In genomic region chrX:21376636-21377035, GRCh38 we compare ENCODE assay signal across 21 cellular contexts. TPM values are rescaled to one million over a fixed set of nuclear protein-coding genes. Genes with fewer than 3 reads are reported as not detected.
DNase-seq lines count a peak whose midpoint lies in the region; ATAC-seq, FAIRE-seq and TF ChIP-seq lines count a peak whose summit lies in the region.
"Had no signal": no experiment of that assay in that cellular context is flagged by ENCODE, and none has a peak within 500 bp of the region (broad histone marks: within the 10 kb centered on the region; RNA-seq: fewer than 3 reads in every experiment).

No MANE protein-coding gene starts in this region.

- H3K9me3 Mint-ChIP-seq in GM23338 (no peaks in the 10 kb centered on the region), astrocyte (ENCODE audit: unreplicated experiment) (no peaks in the 10 kb centered on the region), natural killer cell (no peaks in the 10 kb centered on the region)
- H3K9me3 Mint-ChIP-seq: central memory CD8-positive, alpha-beta T cell; effector memory CD8-positive, alpha-beta T cell had no signal

- H3K4me1 Mint-ChIP-seq in GM23338: peaks cover 28% of the 10 kb centered on the region
- H3K4me1 Mint-ChIP-seq in astrocyte (ENCODE audit: low read depth, unreplicated experiment): no peaks in the 10 kb centered on the region
- no peaks in the 10 kb centered on the region for H3K4me1 Mint-ChIP-seq in natural killer cell
- H3K4me1 Mint-ChIP-seq: central memory CD8-positive, alpha-beta T cell had no signal

- H3K27me3 Mint-ChIP-seq in GM23338 (ENCODE audit: insufficient read depth, low read depth, poor library complexity): peaks cover 6% of the 10 kb centered on the region
- H3K27me3 Mint-ChIP-seq in astrocyte (ENCODE audit: low read depth, unreplicated experiment): no peaks in the 10 kb centered on the region
- peaks cover 5 to 9% of the 10 kb centered on the region in 2 donors for H3K27me3 Mint-ChIP-seq in natural killer cell (ENCODE audit: low read depth in 2 of 2)
- H3K27me3 Mint-ChIP-seq: central memory CD8-positive, alpha-beta T cell had no signal

- H3K9me2 ChIP-seq in GM23338 (ENCODE audit: insufficient read depth): no peaks in the 10 kb centered on the region

- H3K79me2 ChIP-seq in GM23338 (replicated peaks; ENCODE audit: insufficient read depth): peaks cover 64% of the 10 kb centered on the region
- H3K79me2 ChIP-seq in astrocyte (ENCODE audit: insufficient read depth, low read length): no peaks in the 10 kb centered on the region

- H4K20me1 ChIP-seq in GM23338 (replicated peaks; ENCODE audit: insufficient read depth) (no peaks in the 10 kb centered on the region), astrocyte (ENCODE audit: insufficient read depth, low read length) (no peaks in the 10 kb centered on the region)

- H3K4me3 ChIP-seq in GM23338: peak overlapping the region; percentile 67
- H3K4me3 ChIP-seq in astrocyte (ENCODE audit: insufficient read depth, low read depth, low read length): no peak overlapping the region
- H3K4me3 ChIP-seq in right cardiac atrium (ENCODE audit: low read length): no peak overlapping the region
- H3K4me3 ChIP-seq: adrenal gland had no signal

- 83% methylated on average over 2 of the region's 2 CpGs for WGBS in right cardiac atrium

- no peaks in the 10 kb centered on the region for H3K9me3 ChIP-seq in astrocyte (ENCODE audit: insufficient read depth, low read depth, low read length)
- no peaks in the 10 kb centered on the region for H3K9me3 ChIP-seq in right cardiac atrium (ENCODE audit: control insufficient read depth, low read length)
- H3K9me3 ChIP-seq: adrenal gland, upper lobe of left lung had no signal

- no peak for ATAC-seq in GM23338
- no peak for ATAC-seq in natural killer cell
- no peak for ATAC-seq in HG02973 (IDR thresholded peaks at IDR 0.05; ENCODE audit: unreplicated experiment)
- no peak for ATAC-seq in right cardiac atrium
- ATAC-seq: effector memory CD8-positive, alpha-beta T cell had no signal

- H3K36me3 Mint-ChIP-seq in GM23338 (ENCODE audit: low read depth) (no peaks in the 10 kb centered on the region), astrocyte (ENCODE audit: low read depth, unreplicated experiment) (no peaks in the 10 kb centered on the region), natural killer cell (no peaks in the 10 kb centered on the region)

- H3K27ac ChIP-seq in GM23338 (ENCODE audit: low read depth) (no peak overlapping the region), astrocyte (ENCODE audit: low read depth, low read length) (no peak overlapping the region), right cardiac atrium (ENCODE audit: low read length) (no peak overlapping the region)
- H3K27ac ChIP-seq: adrenal gland, upper lobe of left lung, VCaP had no signal

- peak overlapping the region; percentile 76 for H3K4me2 ChIP-seq in GM23338
- no peak overlapping the region for H3K4me2 ChIP-seq in astrocyte (ENCODE audit: low read length)

- DNase-seq in NCI-H748 (lab: John Stamatoyannopoulos, UW; ENCODE audit: unreplicated experiment) (peak; percentile 0), NCI-H748 treated with DMSO at 0.1 percent for 48 hours (lab: John Stamatoyannopoulos, UW) (no peak), GM23338 (ENCODE audit: low spot score) (no peak), astrocyte (ENCODE audit: low read depth) (no peak), natural killer cell (no peak), A172 (ENCODE audit: low spot score) (no peak), right cardiac atrium (no peak)
- DNase-seq: 8988T; adrenal gland; DMS79 treated with DMSO at 0.1 percent for 48 hours; effector memory CD8-positive, alpha-beta T cell; KG1; kidney glomerular epithelial cell; NCI-H1092 treated with DMSO at 0.1 percent for 48 hours; RPMI8226; stimulated activated naive CD4-positive, alpha-beta T cell treated with Interleukin-2 at 50 U/mL for 16 hours; SW 1271; upper lobe of left lung had no signal

- H3K4me1 ChIP-seq in GM23338 (ENCODE audit: insufficient read depth) (peaks cover 24% of the 10 kb centered on the region), astrocyte (ENCODE audit: insufficient read depth, low read length) (peaks cover 5% of the 10 kb centered on the region), right cardiac atrium (ENCODE audit: control insufficient read depth, insufficient read depth, low read length) (no peaks in the 10 kb centered on the region)
- H3K4me1 ChIP-seq: adrenal gland had no signal

- H3K27ac Mint-ChIP-seq in GM23338 (no peak overlapping the region), astrocyte (ENCODE audit: unreplicated experiment) (no peak overlapping the region), natural killer cell (no peak overlapping the region)
- H3K27ac Mint-ChIP-seq: effector memory CD8-positive, alpha-beta T cell had no signal

- H3K4me3 Mint-ChIP-seq in GM23338 (peak overlapping the region; percentile 88), astrocyte (ENCODE audit: unreplicated experiment) (no peak overlapping the region), natural killer cell (peak overlapping the region; percentile 79)
- H3K4me3 Mint-ChIP-seq: effector memory CD8-positive, alpha-beta T cell had no signal

- H3K27me3 ChIP-seq in GM23338 (ENCODE audit: insufficient read depth) (peaks cover 10% of the 10 kb centered on the region), astrocyte (ENCODE audit: insufficient read depth, low read length) (peaks cover 7% of the 10 kb centered on the region), right cardiac atrium (ENCODE audit: control insufficient read depth, insufficient read depth) (no peaks in the 10 kb centered on the region)

- no peaks in the 10 kb centered on the region for H3F3A ChIP-seq in GM23338 (replicated peaks; ENCODE audit: low read depth)

- H3K9ac ChIP-seq in astrocyte (ENCODE audit: low read length): no peak overlapping the region

- no peak overlapping the region for H2AFZ ChIP-seq in GM23338
- no peak overlapping the region for H2AFZ ChIP-seq in astrocyte (ENCODE audit: low read depth, low read length)

- TF ChIP-seq CTCF in GM23338 (conservative IDR thresholded peaks at IDR 0.05; ENCODE audit: low read depth in 2 of 2) (no peak), astrocyte (IDR thresholded peaks at IDR 0.05; ENCODE audit: insufficient read depth, low read depth, low read length) (no peak), natural killer cell (IDR thresholded peaks at IDR 0.05) (no peak)

- peak; percentile 69 for FAIRE-seq in astrocyte (lab: Jason Lieb, UNC)

- no peaks in the 10 kb centered on the region for H3K36me3 ChIP-seq in GM23338 (ENCODE audit: insufficient read depth)
- H3K36me3 ChIP-seq in astrocyte (ENCODE audit: insufficient read depth, low read length): no peaks in the 10 kb centered on the region
- H3K36me3 ChIP-seq: adrenal gland, upper lobe of left lung had no signal

- intact Hi-C loops in natural killer cell (cut with micrococcal nuclease) (no loop called here), right cardiac atrium (cut with DNase I) (no loop called here)

TF ChIP-seq in GM23338, 12 proteins besides CTCF, POLR2A, EP300 and RAD21 (continues in another document):
- TF ChIP-seq NANOG (IDR thresholded peaks at IDR 0.05; ENCODE audit: borderline replicate concordance) (no peak), POLR2AphosphoS5 (IDR thresholded peaks at IDR 0.05; ENCODE audit: low read depth) (no peak), CREB1 (CRISPR knock-in tag; IDR thresholded peaks at IDR 0.05; ENCODE audit: low read depth) (no peak), JUNB (IDR thresholded peaks at IDR 0.05; ENCODE audit: unreplicated experiment) (no peak), EZH2 (IDR thresholded peaks at IDR 0.05; ENCODE audit: low read depth, unreplicated experiment) (no peak), ZNF331 (CRISPR knock-in tag; IDR thresholded peaks at IDR 0.05; ENCODE audit: low read depth) (no peak), EZH2phosphoT487 (IDR thresholded peaks at IDR 0.05; ENCODE audit: unreplicated experiment) (no peak), STAT1 (IDR thresholded peaks at IDR 0.05; ENCODE audit: unreplicated experiment) (no peak)

RNA-seq across cellular contexts. Expression of gene CNKSR2, which starts 2.4 kb away (rescaled TPM):
- 40.9 and 49.5 TPM in 2 replicates for total RNA-seq in GM23338 (2014; rRNA removed; shearing (Covaris generic))
- polyA plus RNA-seq in GM23338 (2016; fragmentation: Nextera tagmentation; extraction: Ambion mirVana): 10.9 and 13.9 TPM in 2 replicates
- 2.2 and 4.1 TPM in 2 replicates for total RNA-seq in astrocyte
- 1 to 10 TPM; 1.8 to 2.2 (median 1.8) TPM for total RNA-seq in natural killer cell
- not detected in 2 replicates for total RNA-seq in A172 (2014; rRNA removed; shearing (Covaris generic))
- 1 to 10 TPM in 1 of 4 donors, under 1 TPM in 3; 0.39 to 1.1 (median 0.65) TPM for total RNA-seq in right cardiac atrium
- 0.38 TPM for polyA plus RNA-seq in right cardiac atrium
